In the genomic region with DNA sequence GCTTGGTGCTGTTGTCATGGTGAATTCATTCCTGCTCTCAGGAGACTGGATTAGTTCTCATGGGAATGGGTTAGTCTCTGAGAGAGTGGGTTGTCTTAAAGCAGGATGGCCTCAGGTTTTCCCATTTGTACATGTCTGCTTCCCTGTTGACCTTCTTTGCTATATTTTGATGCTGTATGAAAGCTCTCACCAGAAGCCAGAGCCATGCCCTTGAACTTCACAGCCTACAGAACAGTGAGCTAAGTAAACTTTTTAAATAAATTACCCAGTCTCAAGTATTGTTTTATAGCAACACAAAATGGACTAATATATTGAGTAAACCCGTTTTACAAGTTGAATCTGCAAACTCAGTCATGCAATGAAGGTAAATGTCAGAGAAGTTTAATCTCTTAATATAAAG, we compare ENCODE assay signal across 35 cellular contexts.
"Had no signal": no experiment of that assay in that cellular context is flagged by ENCODE, and none has a peak within 500 bp of the region (broad histone marks: within the 10 kb centered on the region; RNA-seq: fewer than 3 reads in every experiment).

No MANE protein-coding gene starts in this region.

- H3K27me3 ChIP-seq: MG63 had no signal

- H3K9ac ChIP-seq: KMS-11 had no signal

- DNase-seq: Karpas-422, Kasumi-1, MG63, MM.1S, MV-4-11, NCI-H1048, NCI-H1092, NCI-H1092 treated with DMSO at 0.1 percent for 48 hours, NCI-H1105, NCI-H1105 treated with DMSO at 0.1 percent for 48 hours, NCI-H1417, NCI-H1417 treated with DMSO at 0.1 percent for 48 hours, NCI-H1436, NCI-H1436 treated with DMSO at 0.1 percent for 48 hours, NCI-H146, NCI-H1694, NCI-H1694 treated with DMSO at 0.1 percent for 48 hours, NCI-H187, NCI-H187 treated with DMSO at 0.1 percent for 48 hours, NCI-H1930, NCI-H2029, NCI-H2029 treated with DMSO at 0.1 percent for 48 hours, NCI-H2081, NCI-H2081 treated with DMSO at 0.1 percent for 48 hours, NCI-H2107, NCI-H2171, NCI-H2171 treated with DMSO at 0.1 percent for 48 hours, NCI-H2227 treated with DMSO at 0.1 percent for 48 hours, NCI-H226, NCI-H345, NCI-H446, NCI-H446 treated with DMSO at 0.1 percent for 48 hours, NCI-H510A, NCI-H510A treated with DMSO at 0.1 percent for 48 hours had no signal

- H3K4me3 ChIP-seq: MG63 had no signal

- H3K27ac ChIP-seq: KMS-11 had no signal

- H3K36me3 ChIP-seq: MG63 had no signal

- H3K4me2 ChIP-seq: KMS-11 had no signal
